Comparison of ENCODE assay signal across 1 cellular context in genomic region chr19:8005534-8006256, GRCh38.
A peak's percentile ranks its signal among the peaks of the same experiment; 100 is the strongest.
TF ChIP-seq lines count a peak whose summit lies in the region.

TSS of gene ELAVL1 (minus strand) at chr19:8005641. CDS start at chr19:7991815, 13,826 bp downstream.

TF ChIP-seq in HCT116, 20 proteins besides CTCF, POLR2A, EP300 and RAD21 (continued from another document):
- TF ChIP-seq ATF3 (IDR thresholded peaks at IDR 0.05) (no peak), TCF7L2 (IDR thresholded peaks at IDR 0.05; ENCODE audit: borderline replicate concordance, extremely low read depth, insufficient read depth, insufficient read length) (peak; percentile 85), ZFX (IDR thresholded peaks at IDR 0.05) (peak; percentile 81), FOSL1 (IDR thresholded peaks at IDR 0.05; ENCODE audit: low read depth) (no peak), JUND (IDR thresholded peaks at IDR 0.05) (no peak), CEBPB (IDR thresholded peaks at IDR 0.05; ENCODE audit: low read depth) (no peak), ELF1 (IDR thresholded peaks at IDR 0.05; ENCODE audit: borderline replicate concordance, low read depth) (no peak; the same call in 1 of the 2 replicates)
